In genomic region chr2:9288681-9289338, GRCh38 we compare ENCODE assay signal across 17 cellular contexts.
DNase-seq lines count a peak whose midpoint lies in the region; TF ChIP-seq lines count a peak whose summit lies in the region.
"Had no signal": no experiment of that assay in that cellular context is flagged by ENCODE, and none has a peak within 500 bp of the region (broad histone marks: within the 10 kb centered on the region; RNA-seq: fewer than 3 reads in every experiment).

No MANE protein-coding gene starts in this region.

- DNase-seq in AG08395 (ENCODE audit: low spot score), result peak; percentile 59
- peak; percentile 56 for DNase-seq in astrocyte of the hippocampus (ENCODE audit: low read depth, low spot score)
- DNase-seq in iPS DF 6.9 (ENCODE audit: low read depth, low spot score), result peak; percentile 20
- no peak for DNase-seq in Peyer's patch
- no peak for DNase-seq in activated CD4-positive, alpha-beta T cell treated with anti-CD3 and anti-CD28 coated beads for 1 hour
- no peak for DNase-seq in RKO (ENCODE audit: low spot score)
- no peak for DNase-seq in HuH-7 (ENCODE audit: low spot score)
- DNase-seq: activated CD8-positive, alpha-beta T cell treated with anti-CD3 and anti-CD28 coated beads for 36 hours; activated gamma-delta T cell treated with Interleukin-2 at 50 U/mL for 16 hours; AML-193; NCI-H1436; NCI-H524 treated with DMSO at 0.1 percent for 48 hours; stimulated activated CD4-positive, alpha-beta T cell treated with anti-CD3 and anti-CD28 coated beads, Interleukin-4, amount 100 ng/mL, for 24 hours had no signal

- TF ChIP-seq CTCF in Peyer's patch (IDR thresholded peaks at IDR 0.05), result no peak

- H3K4me1 ChIP-seq in HUES64 (ENCODE audit: insufficient read depth, low read length) (peaks cover 21% of the 10 kb centered on the region), iPS DF 6.9 (ENCODE audit: control insufficient read depth, insufficient read depth, low read length) (peaks cover 5% of the 10 kb centered on the region; the same call in 1 of the 2 replicates), Peyer's patch (peaks cover 0 to 5% (median 0%) of the 10 kb centered on the region in 4 donors)

- no peaks in the 10 kb centered on the region for H3K9me3 ChIP-seq in HUES64 (ENCODE audit: insufficient read depth, low read depth, low read length)
- no peaks in the 10 kb centered on the region for H3K9me3 ChIP-seq in iPS DF 6.9 (ENCODE audit: control insufficient read depth, insufficient read depth, low read length)
- no peaks in the 10 kb centered on the region for H3K9me3 ChIP-seq in Peyer's patch
- H3K9me3 ChIP-seq: esophagus muscularis mucosa, HAP-1, vagina had no signal

- no peak for TF ChIP-seq POLR2A in Peyer's patch (IDR thresholded peaks at IDR 0.05)

- H3K27me3 ChIP-seq in HUES64 (ENCODE audit: insufficient read depth, low read length) (no peaks in the 10 kb centered on the region), iPS DF 6.9 (ENCODE audit: control insufficient read depth, insufficient read depth, low read length) (no peaks in the 10 kb centered on the region), Peyer's patch (no peaks in the 10 kb centered on the region)
- H3K27me3 ChIP-seq: esophagus muscularis mucosa, vagina had no signal

- WGBS in HUES64, result 51% methylated on average over 5 of the region's 5 CpGs
- no CpG with 5 or more reads among the region's 5 CpGs for WGBS in iPS DF 6.9 (ENCODE audit: insufficient coverage, insufficient read length)

- H3K36me3 ChIP-seq in HUES64 (ENCODE audit: insufficient read depth, low read length) (no peaks in the 10 kb centered on the region), iPS DF 6.9 (ENCODE audit: control insufficient read depth, insufficient read depth, low read length) (no peaks in the 10 kb centered on the region), Peyer's patch (no peaks in the 10 kb centered on the region)
- H3K36me3 ChIP-seq: HAP-1, vagina had no signal

- H3K27ac ChIP-seq in HUES64 (ENCODE audit: low read depth, low read length) (peak overlapping the region; percentile 54; the same call in 1 of the 2 replicates), iPS DF 6.9 (ENCODE audit: low read length) (no peak overlapping the region), Peyer's patch (no peak overlapping the region)
- H3K27ac ChIP-seq: esophagus muscularis mucosa, vagina had no signal

- no peak overlapping the region for H3K9ac ChIP-seq in HUES64 (ENCODE audit: low read depth, low read length)

- H3K4me3 ChIP-seq in HUES64 (ENCODE audit: low read length) (no peak overlapping the region), iPS DF 6.9 (ENCODE audit: low read length) (no peak overlapping the region), Peyer's patch (no peak overlapping the region)
- H3K4me3 ChIP-seq: esophagus muscularis mucosa, HAP-1, vagina had no signal

Comparison
In these comparisons a context has a peak if more than half of its experiments do, and no peak if none do; other contexts are left out.
1. DNase-seq: peak in AG08395 (single experiment), astrocyte of the hippocampus (single experiment) and iPS DF 6.9 (single experiment); none in Peyer's patch (0 of 3), activated CD4-positive, alpha-beta T cell treated with anti-CD3 and anti-CD28 coated beads for 1 hour (single experiment), RKO (single experiment) and HuH-7 (single experiment).